24 cellular contexts compared by ENCODE assay signal in genomic region chr9:133529457-133529856, GRCh38. TPM values are rescaled to one million over a fixed set of nuclear protein-coding genes. Genes with fewer than 3 reads are reported as not detected.
DNase-seq lines count a peak whose midpoint lies in the region; ATAC-seq and TF ChIP-seq lines count a peak whose summit lies in the region.
"Had no signal": no experiment of that assay in that cellular context is flagged by ENCODE, and none has a peak within 500 bp of the region (broad histone marks: within the 10 kb centered on the region; RNA-seq: fewer than 3 reads in every experiment).

No MANE protein-coding gene starts in this region.

- H3K27ac ChIP-seq in Panc1 (ENCODE audit: low read length) = no peak overlapping the region
- H3K27ac ChIP-seq in WERI-Rb-1 = peak overlapping the region; percentile 28
- H3K27ac ChIP-seq: HL-60, KMS-11 had no signal

- peaks cover 20% of the 10 kb centered on the region for H3K27me3 Mint-ChIP-seq in nephron (ENCODE audit: low read depth)

- ATAC-seq in Panc1 = 0 out of 2 replicates have a peak, but pooled peaks have one; percentile 18
- ATAC-seq: Right ventricle myocardium inferior had no signal

- H3K36me3 Mint-ChIP-seq in nephron (ENCODE audit: low read depth) = no peaks in the 10 kb centered on the region
- H3K36me3 Mint-ChIP-seq: IgD-negative memory B cell had no signal

- no TSS peak for BruUV-seq in Panc1 (replicated peaks; lab: Mats Ljungman, UMichigan)

- no peaks in the 10 kb centered on the region for H3K36me3 ChIP-seq in Panc1 (ENCODE audit: control insufficient read depth, insufficient read depth, low read length)
- H3K36me3 ChIP-seq in WERI-Rb-1 = no peaks in the 10 kb centered on the region
- H3K36me3 ChIP-seq: HAP-1 had no signal

- H3K9me3 Mint-ChIP-seq in nephron = no peaks in the 10 kb centered on the region
- H3K9me3 Mint-ChIP-seq: HFFc6, IgD-negative memory B cell had no signal

- peak overlapping the region in 1 of 3 experiments; percentile 89 for H3K4me3 Mint-ChIP-seq in nephron
- H3K4me3 Mint-ChIP-seq: HFFc6, IgD-negative memory B cell had no signal

- H3K9me3 ChIP-seq in Panc1 (ENCODE audit: control insufficient read depth, insufficient read depth, low read depth, low read length) = no peaks in the 10 kb centered on the region
- H3K9me3 ChIP-seq in WERI-Rb-1 (ENCODE audit: severe bottlenecking) = no peaks in the 10 kb centered on the region
- H3K9me3 ChIP-seq: HAP-1 had no signal

- intact Hi-C loops in Panc1 (cut with micrococcal nuclease; ENCODE audit: unreplicated experiment) = no loop called here

- H3K27me3 ChIP-seq in Panc1 (ENCODE audit: control insufficient read depth, insufficient read depth, low read length) (no peaks in the 10 kb centered on the region), WERI-Rb-1 (ENCODE audit: insufficient read depth, low read depth, severe bottlenecking) (no peaks in the 10 kb centered on the region)

- CTCF ChIA-PET in Panc1 (lab: Charles Lee) = no interaction called here

- H3K27ac Mint-ChIP-seq in nephron = peak overlapping the region; percentile 52 to 80 (median 52)
- H3K27ac Mint-ChIP-seq: HFFc6, IgD-negative memory B cell had no signal

- in situ Hi-C loops in Panc1 (cut with HindIII; ENCODE audit: low pct_unique_long_range_greater_than_20kb, low sequenced_read_pairs) = no loop called here

- no peak for DNase-seq in Panc1 (ENCODE audit: low read depth, low spot score)
- DNase-seq in WERI-Rb-1 = no peak
- DNase-seq in NCI-H524 (lab: John Stamatoyannopoulos, UW) = no peak
- DNase-seq in NCI-H1092 (lab: John Stamatoyannopoulos, UW) = no peak
- DNase-seq in GOT3 (lab: John Stamatoyannopoulos, UW) = no peak
- no peak for DNase-seq in NCI-H446 treated with DMSO at 0.1 percent for 48 hours (lab: John Stamatoyannopoulos, UW)
- DNase-seq: Calu3, DMS153, HFFc6, MM.1S, NCI-H1694 treated with DMSO at 0.1 percent for 48 hours, NCI-H2227 treated with DMSO at 0.1 percent for 48 hours, NCI-H510A, OCI-M1 had no signal

- no peak overlapping the region for H3K4me3 ChIP-seq in Panc1 (ENCODE audit: low read depth in 2 of 2, low read length in 2 of 2)
- no peak overlapping the region for H3K4me3 ChIP-seq in WERI-Rb-1 (ENCODE audit: low read depth, low read length)
- H3K4me3 ChIP-seq: HAP-1 had no signal

- TF ChIP-seq CTCF in Panc1 (IDR thresholded peaks at IDR 0.05) (no peak), WERI-Rb-1 (IDR thresholded peaks at IDR 0.05; ENCODE audit: low read depth, low read length) (no peak), nephron (IDR thresholded peaks at IDR 0.05; ENCODE audit: unreplicated experiment in 3 of 3) (no peak)

- POLR2A ChIA-PET in Panc1 (lab: Charles Lee) = no interaction called here

- no peaks in the 10 kb centered on the region; the same call in 1 of the 2 replicates for H3K4me1 ChIP-seq in Panc1 (ENCODE audit: control insufficient read depth, insufficient read depth, low read length)
- H3K4me1 ChIP-seq: HAP-1 had no signal

- peaks cover 80% of the 10 kb centered on the region for H3K4me1 Mint-ChIP-seq in nephron

RNA-seq across cellular contexts. Expression of gene MYMK, which starts 4.7 kb away (rescaled TPM):
- not detected for total RNA-seq in Panc1 (2021; ENCODE audit: unreplicated experiment)
- polyA plus RNA-seq in Panc1 (2012; ENCODE audit: insufficient read length) = not detected
- total RNA-seq: A673; Calu3; HFFc6; Right ventricle myocardium inferior; SK-MEL-5; T-helper 1 cell treated with Interleukin-12 subunit alpha and Interleukin-12 subunit beta and Interleukin-4 antibody, amounts not matched to agents 30 ng/mL and 1 ng/mL, for 36 hours had no signal
- polyA plus RNA-seq: IgD-negative memory B cell had no signal

RNA-seq across cellular contexts. Expression of gene ADAMTSL2, which starts 5.0 kb away (rescaled TPM):
- total RNA-seq in Panc1 (2021; ENCODE audit: unreplicated experiment) = 0.10 TPM
- 0.25 TPM for polyA plus RNA-seq in Panc1 (2012; ENCODE audit: insufficient read length)
- total RNA-seq: G401; T-helper 1 cell treated with Interleukin-12 subunit alpha and Interleukin-12 subunit beta and Interleukin-4 antibody, amounts not matched to agents 30 ng/mL and 1 ng/mL, for 36 hours had no signal
- polyA plus RNA-seq: IgD-negative memory B cell had no signal

RNA-seq across cellular contexts. Expression of gene SLC2A6, which starts 50.6 kb away (rescaled TPM):
- 48.2 TPM for total RNA-seq in Panc1 (2021; ENCODE audit: unreplicated experiment)
- 71.4 TPM for polyA plus RNA-seq in Panc1 (2012; ENCODE audit: insufficient read length)
